15 cellular contexts compared by ENCODE assay signal in genomic region chr2:232075080-232075479, GRCh38.
DNase-seq lines count a peak whose midpoint lies in the region; ATAC-seq, FAIRE-seq and TF ChIP-seq lines count a peak whose summit lies in the region.
"Had no signal": no experiment of that assay in that cellular context is flagged by ENCODE, and none has a peak within 500 bp of the region (broad histone marks: within the 10 kb centered on the region; RNA-seq: fewer than 3 reads in every experiment).

No MANE protein-coding gene starts in this region.

- no peak for TF ChIP-seq CTCF in WERI-Rb-1 (IDR thresholded peaks at IDR 0.05; ENCODE audit: low read depth, low read length)

- H3K9me3 ChIP-seq in WERI-Rb-1 (ENCODE audit: severe bottlenecking), result no peaks in the 10 kb centered on the region
- H3K9me3 ChIP-seq: Peyer's patch had no signal

- no peak for ATAC-seq in HG02840 (IDR thresholded peaks at IDR 0.05; ENCODE audit: low FRiP score, unreplicated experiment)
- ATAC-seq: activated CD8-positive, alpha-beta T cell treated with anti-CD3 and anti-CD28 coated beads, Interleukin-2, amount 10 ng/mL, durations not matched to agents 7 days and 5 days; CD8-positive, alpha-beta T cell had no signal

- TF ChIP-seq POLR2A in GM12892 (IDR thresholded peaks at IDR 0.05; ENCODE audit: low read depth, low read length), result no peak

- FAIRE-seq in GM12892 (lab: Jason Lieb, UNC), result no peak

- H3K36me3 ChIP-seq in WERI-Rb-1, result no peaks in the 10 kb centered on the region
- H3K36me3 ChIP-seq: Peyer's patch had no signal

- no peak overlapping the region for H3K4me3 ChIP-seq in WERI-Rb-1 (ENCODE audit: low read depth, low read length)
- H3K4me3 ChIP-seq: Peyer's patch, skin epidermis had no signal

- H3K27me3 ChIP-seq in WERI-Rb-1 (ENCODE audit: insufficient read depth, low read depth, severe bottlenecking), result no peaks in the 10 kb centered on the region
- H3K27me3 ChIP-seq: Peyer's patch had no signal

- DNase-seq in AML-193 (lab: John Stamatoyannopoulos, UW) (peak; percentile 44 to 64), HT-29 (ENCODE audit: low spot score) (peak; percentile 5), WERI-Rb-1 (no peak), kidney glomerular epithelial cell (lab: John Stamatoyannopoulos, UW) (peak; percentile 3), superior temporal gyrus (ENCODE audit: extremely low spot score) (no peak), GM12892 (ENCODE audit: insufficient read length) (no peak), HUDEP-2 (lab: John Stamatoyannopoulos, UW; ENCODE audit: unreplicated experiment in 76 of 76) (no peak)
- DNase-seq: activated CD8-positive, alpha-beta T cell treated with anti-CD3 and anti-CD28 coated beads, Interleukin-2, amount 10 ng/mL, durations not matched to agents 7 days and 5 days; activated gamma-delta T cell treated with Interleukin-2 at 50 U/mL for 16 hours; caudate nucleus; CD8-positive, alpha-beta T cell; NCI-H1436 treated with DMSO at 0.1 percent for 48 hours; Peyer's patch had no signal

- H3K27ac ChIP-seq in WERI-Rb-1, result peak overlapping the region; percentile 26; the same call in 1 of the 2 replicates
- H3K27ac ChIP-seq: Peyer's patch, skin epidermis had no signal

Comparison
In these comparisons a context has a peak if more than half of its experiments do, and no peak if none do; other contexts are left out.
1. DNase-seq: peak in AML-193 (2 of 2), HT-29 (single experiment) and kidney glomerular epithelial cell (single experiment); none in WERI-Rb-1 (single experiment), superior temporal gyrus (single experiment), GM12892 (single experiment) and HUDEP-2 (0 of 76).